18 cellular contexts compared by ENCODE assay signal in genomic region chr7:3895341-3895740, GRCh38.
"Had no signal": no experiment of that assay in that cellular context is flagged by ENCODE, and none has a peak within 500 bp of the region (broad histone marks: within the 10 kb centered on the region; RNA-seq: fewer than 3 reads in every experiment).

No MANE protein-coding gene starts in this region.

- H3K9me3 ChIP-seq: gastrocnemius medialis, lower lobe of right lung, psoas muscle, sigmoid colon, thoracic aorta, tibial nerve, upper lobe of right lung, vagina had no signal

- H3K27me3 ChIP-seq: dorsolateral prefrontal cortex, gastrocnemius medialis, sigmoid colon, tibial nerve, upper lobe of right lung, vagina had no signal

- H3K27ac ChIP-seq: dorsolateral prefrontal cortex, gastrocnemius medialis, lower lobe of right lung, psoas muscle, sigmoid colon, thoracic aorta, tibial nerve, upper lobe of right lung had no signal

- DNase-seq: dorsolateral prefrontal cortex; effector CD4-positive, alpha-beta T cell; foreskin fibroblast; gastrocnemius medialis; left ventricle myocardium superior; lower lobe of right lung; naive thymus-derived CD8-positive, alpha-beta T cell; nephron progenitor cell; nucleus accumbens; psoas muscle; right cardiac atrium; sigmoid colon; stimulated activated CD4-positive, alpha-beta T cell treated with anti-CD3 and anti-CD28 coated beads, Interleukin-4, amount 100 ng/mL, for 4 hours; stimulated activated naive CD8-positive, alpha-beta T cell treated with anti-CD3 and anti-CD28 coated beads, Interleukin-15, Interleukin-2, amounts not matched to agents 100 U/mL and 50 U/mL, for 24 hours; upper lobe of right lung had no signal

- H3K4me3 ChIP-seq: dorsolateral prefrontal cortex, gastrocnemius medialis, lower lobe of right lung, psoas muscle, sigmoid colon, thoracic aorta, tibial nerve, upper lobe of right lung, vagina had no signal

- H3K4me1 ChIP-seq: lower lobe of right lung, upper lobe of right lung, vagina had no signal

- H3K36me3 ChIP-seq: gastrocnemius medialis, lower lobe of right lung, sigmoid colon, thoracic aorta, tibial nerve, upper lobe of right lung, vagina had no signal
